1 cellular context compared by ENCODE assay signal in the genomic region with DNA sequence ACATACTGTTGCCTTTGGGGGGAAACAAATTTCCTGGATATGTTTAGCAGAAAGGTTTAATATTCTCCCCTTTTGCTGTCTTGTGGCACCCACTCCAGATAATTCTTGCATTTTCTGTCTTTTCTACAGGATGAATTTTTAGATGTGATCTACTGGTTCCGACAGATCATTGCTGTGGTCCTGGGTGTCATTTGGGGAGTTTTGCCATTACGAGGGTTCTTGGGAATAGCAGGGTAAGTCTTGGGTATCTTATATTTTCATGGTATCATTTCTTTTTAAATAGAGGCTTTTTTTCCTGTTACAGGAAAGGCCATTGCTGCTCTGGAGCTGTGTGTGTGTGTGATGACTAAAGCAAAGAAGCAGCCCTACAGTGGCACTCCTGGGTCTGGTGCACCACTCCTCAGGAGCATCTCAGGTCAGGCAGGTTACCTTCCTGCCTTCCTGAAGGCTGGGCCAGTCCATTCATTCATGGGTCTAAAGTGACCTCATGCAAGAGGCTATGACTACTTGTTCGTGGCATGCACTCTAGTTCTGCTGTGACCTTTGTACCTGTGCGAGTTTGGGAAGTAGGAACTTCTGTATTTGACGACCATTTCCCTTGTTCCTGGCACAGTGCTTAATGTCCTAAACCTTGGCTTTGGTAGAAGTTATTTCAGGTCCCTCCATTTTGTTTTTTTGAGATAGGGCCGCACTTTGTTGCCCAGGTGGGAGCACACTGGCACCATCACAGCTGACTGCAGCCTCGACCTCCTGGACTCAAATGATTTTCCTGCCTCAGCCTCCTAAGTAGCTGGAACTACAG.
TF ChIP-seq lines count a peak whose summit lies in the region.

No MANE protein-coding gene starts in this region.

TF ChIP-seq in IMR-90, 13 proteins besides CTCF, POLR2A, EP300 and RAD21:
- no peak for TF ChIP-seq USF2 (IDR thresholded peaks at IDR 0.05; ENCODE audit: low read depth, low read length)
- TF ChIP-seq NFE2L2 (IDR thresholded peaks at IDR 0.05; ENCODE audit: low read depth, low read length) = no peak
- TF ChIP-seq RCOR1 (IDR thresholded peaks at IDR 0.05; ENCODE audit: insufficient replicate concordance, low read length) = no peak
- no peak for TF ChIP-seq SMC3 (IDR thresholded peaks at IDR 0.05; ENCODE audit: low read depth, low read length)
- TF ChIP-seq BHLHE40 (IDR thresholded peaks at IDR 0.05; ENCODE audit: low read depth, low read length) = no peak
- no peak for TF ChIP-seq MXI1 (IDR thresholded peaks at IDR 0.05; ENCODE audit: borderline replicate concordance, low read depth, low read length)
- no peak for TF ChIP-seq FOS (IDR thresholded peaks at IDR 0.05; ENCODE audit: low read depth, low read length)
- no peak for TF ChIP-seq CHD1 (IDR thresholded peaks at IDR 0.05; ENCODE audit: low read depth, low read length)
- TF ChIP-seq CEBPB (IDR thresholded peaks at IDR 0.05; ENCODE audit: low read depth, low read length) = no peak
- TF ChIP-seq RFX5 (IDR thresholded peaks at IDR 0.05; ENCODE audit: low read depth, low read length) = no peak
- TF ChIP-seq MAZ (IDR thresholded peaks at IDR 0.05; ENCODE audit: borderline replicate concordance, low read depth, low read length) = no peak
- TF ChIP-seq, protein P1, sequence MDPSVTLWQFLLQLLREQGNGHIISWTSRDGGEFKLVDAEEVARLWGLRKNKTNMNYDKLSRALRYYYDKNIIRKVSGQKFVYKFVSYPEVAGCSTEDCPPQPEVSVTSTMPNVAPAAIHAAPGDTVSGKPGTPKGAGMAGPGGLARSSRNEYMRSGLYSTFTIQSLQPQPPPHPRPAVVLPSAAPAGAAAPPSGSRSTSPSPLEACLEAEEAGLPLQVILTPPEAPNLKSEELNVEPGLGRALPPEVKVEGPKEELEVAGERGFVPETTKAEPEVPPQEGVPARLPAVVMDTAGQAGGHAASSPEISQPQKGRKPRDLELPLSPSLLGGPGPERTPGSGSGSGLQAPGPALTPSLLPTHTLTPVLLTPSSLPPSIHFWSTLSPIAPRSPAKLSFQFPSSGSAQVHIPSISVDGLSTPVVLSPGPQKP (IDR thresholded peaks at IDR 0.05; ENCODE audit: borderline replicate concordance, low read depth, low read length) = no peak
- TF ChIP-seq MAFK (IDR thresholded peaks at IDR 0.05; ENCODE audit: low read depth, low read length) = no peak
